8 cellular contexts compared by ENCODE assay signal in genomic region chr16:20865420-20866126, GRCh38. TPM values are rescaled to one million over a fixed set of nuclear protein-coding genes. Genes with fewer than 3 reads are reported as not detected.
DNase-seq lines count a peak whose midpoint lies in the region; ATAC-seq and TF ChIP-seq lines count a peak whose summit lies in the region.

No MANE protein-coding gene starts in this region.

- H3K4me1 ChIP-seq in esophagus squamous epithelium (peaks cover 29 to 67% (median 52%) of the 10 kb centered on the region in 3 donors), urinary bladder (ENCODE audit: insufficient read depth) (peaks cover 5% of the 10 kb centered on the region)

- H3K4me3 ChIP-seq in esophagus squamous epithelium (no peak overlapping the region), urinary bladder (ENCODE audit: low read depth, low read length) (no peak overlapping the region)

- POLR2A ChIA-PET in activated naive CD8-positive, alpha-beta T cell treated with anti-CD3 and anti-CD28 coated beads, Interleukin-2, amount 10 ng/mL, durations not matched to agents 7 days and 5 days (lab: Charles Lee): interaction anchor here (0.8 to 1.3 kb wide), 2 partner anchors 9 to 35 kb away, joined by 4 to 5 read pairs; partner anchors contain the start of genes DCUN1D3 and LYRM1

- H3K27ac ChIP-seq in esophagus squamous epithelium (peak overlapping the region; percentile 79 to 89 (median 86)), urinary bladder (ENCODE audit: low read depth) (peak overlapping the region; percentile 68)

- H3K36me3 Mint-ChIP-seq in activated naive CD8-positive, alpha-beta T cell treated with anti-CD3 and anti-CD28 coated beads, Interleukin-2, amount 10 ng/mL, durations not matched to agents 7 days and 5 days: peaks cover 41% of the 10 kb centered on the region
- H3K36me3 Mint-ChIP-seq in activated naive CD8-positive, alpha-beta T cell treated with anti-CD3 and anti-CD28 coated beads for 36 hours: peaks cover 9% of the 10 kb centered on the region

- H3K27ac Mint-ChIP-seq in activated naive CD8-positive, alpha-beta T cell treated with anti-CD3 and anti-CD28 coated beads, Interleukin-2, amount 10 ng/mL, durations not matched to agents 7 days and 5 days: peak overlapping the region; percentile 18
- H3K27ac Mint-ChIP-seq in activated naive CD8-positive, alpha-beta T cell treated with anti-CD3 and anti-CD28 coated beads for 36 hours: no peak overlapping the region

- H3K27me3 Mint-ChIP-seq in activated naive CD8-positive, alpha-beta T cell treated with anti-CD3 and anti-CD28 coated beads, Interleukin-2, amount 10 ng/mL, durations not matched to agents 7 days and 5 days: no peaks in the 10 kb centered on the region
- H3K27me3 Mint-ChIP-seq in activated naive CD8-positive, alpha-beta T cell treated with anti-CD3 and anti-CD28 coated beads for 36 hours: no peaks in the 10 kb centered on the region

- H3K4me1 Mint-ChIP-seq in activated naive CD8-positive, alpha-beta T cell treated with anti-CD3 and anti-CD28 coated beads, Interleukin-2, amount 10 ng/mL, durations not matched to agents 7 days and 5 days: peaks cover 45% of the 10 kb centered on the region
- H3K4me1 Mint-ChIP-seq in activated naive CD8-positive, alpha-beta T cell treated with anti-CD3 and anti-CD28 coated beads for 36 hours: peaks cover 22% of the 10 kb centered on the region

- no peaks in the 10 kb centered on the region for H3K9me3 ChIP-seq in esophagus squamous epithelium

- H3K27me3 ChIP-seq in esophagus squamous epithelium: no peaks in the 10 kb centered on the region

- no peaks in the 10 kb centered on the region for H3K9me3 Mint-ChIP-seq in activated naive CD8-positive, alpha-beta T cell treated with anti-CD3 and anti-CD28 coated beads, Interleukin-2, amount 10 ng/mL, durations not matched to agents 7 days and 5 days
- no peaks in the 10 kb centered on the region for H3K9me3 Mint-ChIP-seq in activated naive CD8-positive, alpha-beta T cell treated with anti-CD3 and anti-CD28 coated beads for 36 hours

- no peak for DNase-seq in activated naive CD8-positive, alpha-beta T cell treated with anti-CD3 and anti-CD28 coated beads, Interleukin-2, amount 10 ng/mL, durations not matched to agents 7 days and 5 days
- no peak for DNase-seq in activated naive CD8-positive, alpha-beta T cell treated with anti-CD3 and anti-CD28 coated beads for 36 hours
- DNase-seq in LHCN-M2 (ENCODE audit: low read depth): peak; percentile 78
- DNase-seq in esophagus squamous epithelium (lab: John Stamatoyannopoulos, UW): no peak
- DNase-seq in RKO (ENCODE audit: low spot score): no peak
- no peak for DNase-seq in foreskin melanocyte

- 22 to 23% methylated on average over 6 of the region's 6 CpGs for WGBS in esophagus squamous epithelium, 2 donors
- 50% methylated on average over 6 of the region's 6 CpGs for WGBS in urinary bladder

- TF ChIP-seq CTCF in esophagus squamous epithelium (IDR thresholded peaks at IDR 0.05): no peak

- intact Hi-C loops in esophagus squamous epithelium (cut with DNase I): no loop called here

- ATAC-seq in activated naive CD8-positive, alpha-beta T cell treated with anti-CD3 and anti-CD28 coated beads, Interleukin-2, amount 10 ng/mL, durations not matched to agents 7 days and 5 days (ENCODE audit: low read depth): no peak
- ATAC-seq in HG02642 (IDR thresholded peaks at IDR 0.05; ENCODE audit: poor library complexity, unreplicated experiment): no peak

- TF ChIP-seq POLR2A in esophagus squamous epithelium (IDR thresholded peaks at IDR 0.05): no peak

- H3K36me3 ChIP-seq in esophagus squamous epithelium (peaks cover 4 to 21% (median 7%) of the 10 kb centered on the region in 3 donors), urinary bladder (ENCODE audit: insufficient read depth) (no peaks in the 10 kb centered on the region)

- H3K4me3 Mint-ChIP-seq in activated naive CD8-positive, alpha-beta T cell treated with anti-CD3 and anti-CD28 coated beads, Interleukin-2, amount 10 ng/mL, durations not matched to agents 7 days and 5 days: no peak overlapping the region
- H3K4me3 Mint-ChIP-seq in activated naive CD8-positive, alpha-beta T cell treated with anti-CD3 and anti-CD28 coated beads for 36 hours: no peak overlapping the region

RNA-seq across cellular contexts. Expression of gene DCUN1D3, which starts 34.6 kb away (rescaled TPM):
- total RNA-seq in activated naive CD8-positive, alpha-beta T cell treated with anti-CD3 and anti-CD28 coated beads, Interleukin-2, amount 10 ng/mL, durations not matched to agents 7 days and 5 days: 10 to 100 TPM; 12.0 to 13.1 TPM
- 1 to 10 TPM; 7.7 to 8.2 TPM for total RNA-seq in activated naive CD8-positive, alpha-beta T cell treated with anti-CD3 and anti-CD28 coated beads for 36 hours
- total RNA-seq in LHCN-M2 (2014; rRNA removed) (28.2 and 30.0 TPM in 2 replicates), esophagus squamous epithelium (10 to 100 TPM; 14.5 to 37.2 (median 19.4) TPM), urinary bladder (13.0 TPM)
- 11.8 TPM for polyA plus RNA-seq in LHCN-M2 (2012)
- 6.8 TPM for polyA plus RNA-seq in urinary bladder

RNA-seq across cellular contexts. Expression of gene LYRM1, which starts 35.0 kb away (rescaled TPM):
- 10 to 100 TPM; 24.9 to 26.9 TPM for total RNA-seq in activated naive CD8-positive, alpha-beta T cell treated with anti-CD3 and anti-CD28 coated beads, Interleukin-2, amount 10 ng/mL, durations not matched to agents 7 days and 5 days
- total RNA-seq in activated naive CD8-positive, alpha-beta T cell treated with anti-CD3 and anti-CD28 coated beads for 36 hours: 10 to 100 TPM; 22.8 to 25.0 TPM
- total RNA-seq in LHCN-M2 (2014; rRNA removed) (80.2 and 87.4 TPM in 2 replicates), esophagus squamous epithelium (10 to 100 TPM; 21.9 to 37.9 (median 34.3) TPM), urinary bladder (54.6 TPM)
- 44.3 TPM for polyA plus RNA-seq in LHCN-M2 (2012)
- 59.8 TPM for polyA plus RNA-seq in urinary bladder

RNA-seq across cellular contexts. Expression of gene REXO5, which starts 59.2 kb away (rescaled TPM):
- total RNA-seq in activated naive CD8-positive, alpha-beta T cell treated with anti-CD3 and anti-CD28 coated beads, Interleukin-2, amount 10 ng/mL, durations not matched to agents 7 days and 5 days: 10 to 100 TPM; 12.4 to 13.7 TPM
- 10 to 100 TPM; 14.4 to 14.8 TPM for total RNA-seq in activated naive CD8-positive, alpha-beta T cell treated with anti-CD3 and anti-CD28 coated beads for 36 hours
- total RNA-seq in LHCN-M2 (2014; rRNA removed) (29.4 and 33.5 TPM in 2 replicates), esophagus squamous epithelium (1 to 10 TPM in 3 of 4 donors, under 1 TPM in 1; 0.49 to 3.2 (median 2.7) TPM), urinary bladder (16.1 TPM)
- polyA plus RNA-seq in LHCN-M2 (2012): 10.5 TPM
- polyA plus RNA-seq in urinary bladder: 3.0 TPM

RNA-seq across cellular contexts. Expression of gene ERI2, which starts 59.3 kb away (rescaled TPM):
- 10 to 100 TPM; 14.1 to 16.6 TPM for total RNA-seq in activated naive CD8-positive, alpha-beta T cell treated with anti-CD3 and anti-CD28 coated beads, Interleukin-2, amount 10 ng/mL, durations not matched to agents 7 days and 5 days
- 10 to 100 TPM; 22.6 to 25.1 TPM for total RNA-seq in activated naive CD8-positive, alpha-beta T cell treated with anti-CD3 and anti-CD28 coated beads for 36 hours
- total RNA-seq in LHCN-M2 (2014; rRNA removed): 41.1 and 43.5 TPM in 2 replicates
- polyA plus RNA-seq in LHCN-M2 (2012): 7.8 TPM
- total RNA-seq in esophagus squamous epithelium: 10 to 100 TPM; 12.5 to 20.0 (median 19.0) TPM
- 45.6 TPM for total RNA-seq in urinary bladder
- polyA plus RNA-seq in urinary bladder: 12.5 TPM
